Comparison of ENCODE assay signal across 20 cellular contexts in the genomic region with DNA sequence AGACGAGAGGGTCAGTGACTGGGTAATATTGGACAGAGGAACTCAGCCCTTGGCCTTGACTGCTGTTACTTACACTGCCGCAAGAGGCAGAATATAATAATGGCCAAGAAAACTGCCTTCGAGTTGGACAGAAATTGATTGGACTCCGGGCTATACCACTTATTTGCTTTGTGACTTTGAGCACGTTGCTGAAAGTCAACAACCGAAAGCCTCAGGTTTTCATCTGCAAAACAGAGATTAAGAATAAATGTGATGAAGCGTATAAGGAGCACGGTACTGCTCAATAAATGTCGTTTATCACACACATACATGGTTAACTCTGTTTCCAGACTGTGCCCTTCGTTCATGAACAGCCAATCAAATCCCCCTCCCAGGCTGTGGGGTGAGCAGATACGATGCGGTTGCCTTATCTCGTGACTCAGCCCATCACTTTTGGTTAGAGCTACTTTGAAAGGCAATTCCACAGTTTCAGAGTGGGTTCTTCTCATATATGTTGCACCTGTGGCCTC.
"Had no signal": no experiment of that assay in that cellular context is flagged by ENCODE, and none has a peak within 500 bp of the region (broad histone marks: within the 10 kb centered on the region; RNA-seq: fewer than 3 reads in every experiment).

No MANE protein-coding gene starts in this region.

- H3K4me3 ChIP-seq: cardiac muscle cell, esophagus muscularis mucosa, heart right ventricle, left ventricle myocardium inferior, thoracic aorta, uterus had no signal

- FAIRE-seq: TTC549 had no signal

- H3K4me1 ChIP-seq: uterus had no signal

- DNase-seq: activated CD4-positive, alpha-beta T cell treated with anti-CD3 and anti-CD28 coated beads, Interleukin-2, amount 10 ng/mL, durations not matched to agents 24 days and 14 days; activated CD8-positive, alpha-beta T cell treated with anti-CD3 and anti-CD28 coated beads for 36 hours; activated naive CD4-positive, alpha-beta T cell; activated naive CD8-positive, alpha-beta T cell treated with anti-CD3 and anti-CD28 coated beads for 36 hours; activated T-cell treated with anti-CD3 and anti-CD28 coated beads, Interleukin-2, amount 50 U/mL, for 1 hour; amniotic stem cell; effector CD8-positive, alpha-beta T cell; heart right ventricle; immature natural killer cell; kidney glomerular epithelial cell; left ventricle myocardium inferior; mammary epithelial cell; nephron progenitor cell; stimulated activated naive B cell treated with anti-CD40 and anti-IgM and Interleukin-4, amounts not matched to agents 10 μg/mL and 1 μg/mL and 100 μg/mL, for 72 hours; uterus had no signal

- ATAC-seq: activated CD8-positive, alpha-beta T cell treated with anti-CD3 and anti-CD28 coated beads for 36 hours; activated T-helper 17 cell treated with anti-CD3 and anti-CD28 coated beads, Interleukin-2, amount 50 U/mL, for 72 hours; stimulated activated naive B cell treated with anti-CD40 and anti-IgM and Interleukin-4, amounts not matched to agents 10 μg/mL and 1 μg/mL and 100 μg/mL, for 72 hours had no signal

- H3K27me3 ChIP-seq: cardiac muscle cell, uterus had no signal

- H3K27ac ChIP-seq: cardiac muscle cell, esophagus muscularis mucosa, heart right ventricle, thoracic aorta, uterus had no signal

- H3K36me3 ChIP-seq: cardiac muscle cell, esophagus muscularis mucosa, heart right ventricle, left ventricle myocardium inferior, thoracic aorta, uterus had no signal

- H3K9me3 ChIP-seq: esophagus muscularis mucosa, heart right ventricle, left ventricle myocardium inferior, thoracic aorta, uterus had no signal
